Comparison of ENCODE assay signal across 1 cellular context in genomic region chr16:62831235-62831634, GRCh38.
TF ChIP-seq lines count a peak whose summit lies in the region.

No MANE protein-coding gene starts in this region.

TF ChIP-seq in HepG2, 621 proteins besides CTCF, POLR2A, EP300 and RAD21 (continued from another document):
- TF ChIP-seq ZNF142 (CRISPR knock-in tag; IDR thresholded peaks at IDR 0.05) (no peak), ZNF747 (CRISPR knock-in tag; IDR thresholded peaks at IDR 0.05; ENCODE audit: borderline replicate concordance) (no peak), ZNF343 (CRISPR knock-in tag; IDR thresholded peaks at IDR 0.05) (no peak), NKX3-1 (CRISPR knock-in tag; IDR thresholded peaks at IDR 0.05) (no peak), KDM2A (CRISPR knock-in tag; IDR thresholded peaks at IDR 0.05; ENCODE audit: borderline replicate concordance, low read depth) (no peak), PAF1 (CRISPR knock-in tag; IDR thresholded peaks at IDR 0.05) (no peak)
